In the genomic region with DNA sequence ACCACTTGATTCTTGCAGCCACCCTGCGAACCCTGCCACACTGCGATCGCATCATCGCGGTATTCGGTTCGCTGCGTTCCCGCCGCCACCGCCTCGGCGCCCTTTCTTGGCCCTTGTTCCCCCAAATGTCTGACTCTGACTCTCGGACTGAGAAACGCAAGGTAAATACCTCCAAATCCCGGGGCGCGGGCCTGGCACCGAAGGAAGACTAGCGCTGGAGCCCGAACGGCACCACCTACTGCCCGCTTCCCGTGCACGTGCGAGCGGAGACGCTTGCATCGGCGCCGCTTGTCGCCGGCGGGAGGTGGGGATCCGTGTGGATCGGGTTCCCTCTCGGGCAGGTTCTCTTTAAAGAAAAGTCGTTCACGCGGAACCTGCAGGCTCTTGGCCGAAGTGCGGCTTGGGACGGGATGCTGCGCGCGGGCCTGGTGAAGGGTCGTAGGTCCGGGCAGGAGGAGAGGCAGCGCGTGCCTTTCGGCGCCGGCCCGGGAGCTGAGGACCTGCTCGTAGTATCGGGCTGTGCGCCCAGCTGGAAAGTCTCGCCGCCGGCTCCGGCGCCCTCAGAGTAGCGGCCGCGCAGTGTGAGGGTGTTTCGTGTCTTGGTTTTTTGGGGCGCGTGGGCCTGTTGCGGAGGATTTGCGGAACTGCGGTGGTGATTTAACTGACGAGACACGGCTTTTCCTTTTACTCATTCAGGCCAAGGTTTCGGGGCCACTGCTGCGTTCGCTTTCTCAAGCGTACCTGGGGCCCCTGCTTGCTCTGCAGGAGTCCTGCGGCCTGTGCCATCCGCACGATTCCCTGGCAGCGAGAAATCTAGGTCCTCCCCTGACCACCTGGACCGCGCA, we compare ENCODE assay signal across 1 cellular context.
TF ChIP-seq lines count a peak whose summit lies in the region.

No MANE protein-coding gene starts in this region.

TF ChIP-seq in K562, 482 proteins besides CTCF, POLR2A, EP300 and RAD21 (continued from another document):
- TF ChIP-seq ZNF217 (CRISPR knock-in tag; IDR thresholded peaks at IDR 0.05) (no peak), FUS (optimal IDR thresholded peaks at IDR 0.05; ENCODE audit: low read depth, low read length) (no peak), DPF2 (IDR thresholded peaks at IDR 0.05) (no peak), HDAC2 (IDR thresholded peaks at IDR 0.05) (no peak), TEAD4 (IDR thresholded peaks at IDR 0.05; ENCODE audit: low read length) (no peak), TEAD4 (CRISPR knock-in tag; IDR thresholded peaks at IDR 0.05; ENCODE audit: borderline replicate concordance) (peak; percentile 80; the same call in 1 of the 2 replicates), CBFA2T3 (IDR thresholded peaks at IDR 0.05) (no peak), PML (IDR thresholded peaks at IDR 0.05; ENCODE audit: low read length) (no peak), PTBP1 (IDR thresholded peaks at IDR 0.05; ENCODE audit: low read depth, low read length) (no peak), ETS2 (tag; IDR thresholded peaks at IDR 0.05; ENCODE audit: borderline replicate concordance, poor library complexity, severe bottlenecking) (no peak), TGIF2 (CRISPR knock-in tag; IDR thresholded peaks at IDR 0.05) (no peak), MYBL2 (IDR thresholded peaks at IDR 0.05; ENCODE audit: low read depth) (no peak), MYBL2 (CRISPR knock-in tag; IDR thresholded peaks at IDR 0.05; ENCODE audit: borderline replicate concordance) (no peak), ZNF444 (CRISPR knock-in tag; IDR thresholded peaks at IDR 0.05) (no peak), ETV5 (CRISPR knock-in tag; IDR thresholded peaks at IDR 0.05; ENCODE audit: low read depth) (no peak), ZNF311 (CRISPR knock-in tag; IDR thresholded peaks at IDR 0.05) (no peak), KDM2B (CRISPR knock-in tag; IDR thresholded peaks at IDR 0.05) (peak; percentile 21; the same call in 1 of the 2 replicates)
- TF ChIP-seq, protein P1, sequence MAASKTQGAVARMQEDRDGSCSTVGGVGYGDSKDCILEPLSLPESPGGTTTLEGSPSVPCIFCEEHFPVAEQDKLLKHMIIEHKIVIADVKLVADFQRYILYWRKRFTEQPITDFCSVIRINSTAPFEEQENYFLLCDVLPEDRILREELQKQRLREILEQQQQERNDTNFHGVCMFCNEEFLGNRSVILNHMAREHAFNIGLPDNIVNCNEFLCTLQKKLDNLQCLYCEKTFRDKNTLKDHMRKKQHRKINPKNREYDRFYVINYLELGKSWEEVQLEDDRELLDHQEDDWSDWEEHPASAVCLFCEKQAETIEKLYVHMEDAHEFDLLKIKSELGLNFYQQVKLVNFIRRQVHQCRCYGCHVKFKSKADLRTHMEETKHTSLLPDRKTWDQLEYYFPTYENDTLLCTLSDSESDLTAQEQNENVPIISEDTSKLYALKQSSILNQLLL (CRISPR knock-in tag; IDR thresholded peaks at IDR 0.05; ENCODE audit: borderline replicate concordance), result no peak
- TF ChIP-seq, protein P2, sequence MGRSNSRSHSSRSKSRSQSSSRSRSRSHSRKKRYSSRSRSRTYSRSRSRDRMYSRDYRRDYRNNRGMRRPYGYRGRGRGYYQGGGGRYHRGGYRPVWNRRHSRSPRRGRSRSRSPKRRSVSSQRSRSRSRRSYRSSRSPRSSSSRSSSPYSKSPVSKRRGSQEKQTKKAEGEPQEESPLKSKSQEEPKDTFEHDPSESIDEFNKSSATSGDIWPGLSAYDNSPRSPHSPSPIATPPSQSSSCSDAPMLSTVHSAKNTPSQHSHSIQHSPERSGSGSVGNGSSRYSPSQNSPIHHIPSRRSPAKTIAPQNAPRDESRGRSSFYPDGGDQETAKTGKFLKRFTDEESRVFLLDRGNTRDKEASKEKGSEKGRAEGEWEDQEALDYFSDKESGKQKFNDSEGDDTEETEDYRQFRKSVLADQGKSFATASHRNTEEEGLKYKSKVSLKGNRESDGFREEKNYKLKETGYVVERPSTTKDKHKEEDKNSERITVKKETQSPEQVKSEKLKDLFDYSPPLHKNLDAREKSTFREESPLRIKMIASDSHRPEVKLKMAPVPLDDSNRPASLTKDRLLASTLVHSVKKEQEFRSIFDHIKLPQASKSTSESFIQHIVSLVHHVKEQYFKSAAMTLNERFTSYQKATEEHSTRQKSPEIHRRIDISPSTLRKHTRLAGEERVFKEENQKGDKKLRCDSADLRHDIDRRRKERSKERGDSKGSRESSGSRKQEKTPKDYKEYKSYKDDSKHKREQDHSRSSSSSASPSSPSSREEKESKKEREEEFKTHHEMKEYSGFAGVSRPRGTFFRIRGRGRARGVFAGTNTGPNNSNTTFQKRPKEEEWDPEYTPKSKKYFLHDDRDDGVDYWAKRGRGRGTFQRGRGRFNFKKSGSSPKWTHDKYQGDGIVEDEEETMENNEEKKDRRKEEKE (IDR thresholded peaks at IDR 0.05; ENCODE audit: borderline replicate concordance in 1 of 2, control insufficient read depth in 1 of 2, low read depth in 2 of 2, low read length in 1 of 2), result no peak
- TF ChIP-seq, protein P3, sequence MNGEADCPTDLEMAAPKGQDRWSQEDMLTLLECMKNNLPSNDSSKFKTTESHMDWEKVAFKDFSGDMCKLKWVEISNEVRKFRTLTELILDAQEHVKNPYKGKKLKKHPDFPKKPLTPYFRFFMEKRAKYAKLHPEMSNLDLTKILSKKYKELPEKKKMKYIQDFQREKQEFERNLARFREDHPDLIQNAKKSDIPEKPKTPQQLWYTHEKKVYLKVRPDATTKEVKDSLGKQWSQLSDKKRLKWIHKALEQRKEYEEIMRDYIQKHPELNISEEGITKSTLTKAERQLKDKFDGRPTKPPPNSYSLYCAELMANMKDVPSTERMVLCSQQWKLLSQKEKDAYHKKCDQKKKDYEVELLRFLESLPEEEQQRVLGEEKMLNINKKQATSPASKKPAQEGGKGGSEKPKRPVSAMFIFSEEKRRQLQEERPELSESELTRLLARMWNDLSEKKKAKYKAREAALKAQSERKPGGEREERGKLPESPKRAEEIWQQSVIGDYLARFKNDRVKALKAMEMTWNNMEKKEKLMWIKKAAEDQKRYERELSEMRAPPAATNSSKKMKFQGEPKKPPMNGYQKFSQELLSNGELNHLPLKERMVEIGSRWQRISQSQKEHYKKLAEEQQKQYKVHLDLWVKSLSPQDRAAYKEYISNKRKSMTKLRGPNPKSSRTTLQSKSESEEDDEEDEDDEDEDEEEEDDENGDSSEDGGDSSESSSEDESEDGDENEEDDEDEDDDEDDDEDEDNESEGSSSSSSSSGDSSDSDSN (IDR thresholded peaks at IDR 0.05; ENCODE audit: borderline replicate concordance in 1 of 2, low read depth in 2 of 2, low read length in 2 of 2), result peak; percentile 38 to 81; a peak in 2 of 4 replicates
- TF ChIP-seq, protein P4, sequence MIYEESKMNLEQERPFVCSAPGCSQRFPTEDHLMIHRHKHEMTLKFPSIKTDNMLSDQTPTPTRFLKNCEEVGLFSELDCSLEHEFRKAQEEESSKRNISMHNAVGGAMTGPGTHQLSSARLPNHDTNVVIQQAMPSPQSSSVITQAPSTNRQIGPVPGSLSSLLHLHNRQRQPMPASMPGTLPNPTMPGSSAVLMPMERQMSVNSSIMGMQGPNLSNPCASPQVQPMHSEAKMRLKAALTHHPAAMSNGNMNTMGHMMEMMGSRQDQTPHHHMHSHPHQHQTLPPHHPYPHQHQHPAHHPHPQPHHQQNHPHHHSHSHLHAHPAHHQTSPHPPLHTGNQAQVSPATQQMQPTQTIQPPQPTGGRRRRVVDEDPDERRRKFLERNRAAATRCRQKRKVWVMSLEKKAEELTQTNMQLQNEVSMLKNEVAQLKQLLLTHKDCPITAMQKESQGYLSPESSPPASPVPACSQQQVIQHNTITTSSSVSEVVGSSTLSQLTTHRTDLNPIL (CRISPR knock-in tag; IDR thresholded peaks at IDR 0.05), result no peak
- TF ChIP-seq, protein P5, sequence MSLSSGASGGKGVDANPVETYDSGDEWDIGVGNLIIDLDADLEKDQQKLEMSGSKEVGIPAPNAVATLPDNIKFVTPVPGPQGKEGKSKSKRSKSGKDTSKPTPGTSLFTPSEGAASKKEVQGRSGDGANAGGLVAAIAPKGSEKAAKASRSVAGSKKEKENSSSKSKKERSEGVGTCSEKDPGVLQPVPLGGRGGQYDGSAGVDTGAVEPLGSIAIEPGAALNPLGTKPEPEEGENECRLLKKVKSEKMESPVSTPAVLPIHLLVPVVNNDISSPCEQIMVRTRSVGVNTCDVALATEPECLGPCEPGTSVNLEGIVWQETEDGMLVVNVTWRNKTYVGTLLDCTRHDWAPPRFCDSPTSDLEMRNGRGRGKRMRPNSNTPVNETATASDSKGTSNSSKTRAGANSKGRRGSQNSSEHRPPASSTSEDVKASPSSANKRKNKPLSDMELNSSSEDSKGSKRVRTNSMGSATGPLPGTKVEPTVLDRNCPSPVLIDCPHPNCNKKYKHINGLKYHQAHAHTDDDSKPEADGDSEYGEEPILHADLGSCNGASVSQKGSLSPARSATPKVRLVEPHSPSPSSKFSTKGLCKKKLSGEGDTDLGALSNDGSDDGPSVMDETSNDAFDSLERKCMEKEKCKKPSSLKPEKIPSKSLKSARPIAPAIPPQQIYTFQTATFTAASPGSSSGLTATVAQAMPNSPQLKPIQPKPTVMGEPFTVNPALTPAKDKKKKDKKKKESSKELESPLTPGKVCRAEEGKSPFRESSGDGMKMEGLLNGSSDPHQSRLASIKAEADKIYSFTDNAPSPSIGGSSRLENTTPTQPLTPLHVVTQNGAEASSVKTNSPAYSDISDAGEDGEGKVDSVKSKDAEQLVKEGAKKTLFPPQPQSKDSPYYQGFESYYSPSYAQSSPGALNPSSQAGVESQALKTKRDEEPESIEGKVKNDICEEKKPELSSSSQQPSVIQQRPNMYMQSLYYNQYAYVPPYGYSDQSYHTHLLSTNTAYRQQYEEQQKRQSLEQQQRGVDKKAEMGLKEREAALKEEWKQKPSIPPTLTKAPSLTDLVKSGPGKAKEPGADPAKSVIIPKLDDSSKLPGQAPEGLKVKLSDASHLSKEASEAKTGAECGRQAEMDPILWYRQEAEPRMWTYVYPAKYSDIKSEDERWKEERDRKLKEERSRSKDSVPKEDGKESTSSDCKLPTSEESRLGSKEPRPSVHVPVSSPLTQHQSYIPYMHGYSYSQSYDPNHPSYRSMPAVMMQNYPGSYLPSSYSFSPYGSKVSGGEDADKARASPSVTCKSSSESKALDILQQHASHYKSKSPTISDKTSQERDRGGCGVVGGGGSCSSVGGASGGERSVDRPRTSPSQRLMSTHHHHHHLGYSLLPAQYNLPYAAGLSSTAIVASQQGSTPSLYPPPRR (CRISPR knock-in tag; IDR thresholded peaks at IDR 0.05; ENCODE audit: borderline replicate concordance), result no peak
- TF ChIP-seq, protein P6, sequence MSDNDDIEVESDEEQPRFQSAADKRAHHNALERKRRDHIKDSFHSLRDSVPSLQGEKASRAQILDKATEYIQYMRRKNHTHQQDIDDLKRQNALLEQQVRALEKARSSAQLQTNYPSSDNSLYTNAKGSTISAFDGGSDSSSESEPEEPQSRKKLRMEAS (CRISPR knock-in tag; IDR thresholded peaks at IDR 0.05), result peak; percentile 78
